ENCODE assay signal across 1 cellular context in genomic region chr6:32894085-32895005, GRCh38.
TF ChIP-seq lines count a peak whose summit lies in the region.

No MANE protein-coding gene starts in this region.

TF ChIP-seq in GM12878, 131 proteins besides CTCF, POLR2A, EP300 and RAD21 (continued from another document and continues in another):
- TF ChIP-seq PRDM15 (CRISPR knock-in tag; IDR thresholded peaks at IDR 0.05) = no peak
- TF ChIP-seq IKZF2 (IDR thresholded peaks at IDR 0.05) = peak; percentile 38 to 52; a peak in 3 of 4 replicates
- 0 out of 2 replicates have a peak, but pooled peaks have one; percentile 32 for TF ChIP-seq NR2F1 (conservative IDR thresholded peaks at IDR 0.05)
- TF ChIP-seq HCFC1 (IDR thresholded peaks at IDR 0.05; ENCODE audit: low read length) = 0 out of 2 replicates have a peak, but pooled peaks have one; percentile 8
- TF ChIP-seq MLLT1 (IDR thresholded peaks at IDR 0.05) = 0 out of 2 replicates have a peak, but pooled peaks have one; percentile 7
- TF ChIP-seq MEF2B (IDR thresholded peaks at IDR 0.05; ENCODE audit: partially characterized antibody, poor library complexity, severe bottlenecking) = peak; percentile 83
- TF ChIP-seq SUZ12 (IDR thresholded peaks at IDR 0.05; ENCODE audit: unreplicated experiment) = no peak
- no peak for TF ChIP-seq MEF2A (IDR thresholded peaks at IDR 0.05; ENCODE audit: insufficient read depth, low read depth, low read length)
- no peak for TF ChIP-seq BCL11A (IDR thresholded peaks at IDR 0.05; ENCODE audit: low read depth, low read length)
- TF ChIP-seq RUNX3 (IDR thresholded peaks at IDR 0.05; ENCODE audit: low read length) = no peak; the same call in 1 of the 2 replicates
- no peak for TF ChIP-seq WRNIP1 (IDR thresholded peaks at IDR 0.05; ENCODE audit: borderline replicate concordance, low read depth, low read length)
- no peak for TF ChIP-seq SMC3 (IDR thresholded peaks at IDR 0.05; ENCODE audit: borderline replicate concordance, low read length)
- TF ChIP-seq CEBPB (IDR thresholded peaks at IDR 0.05; ENCODE audit: borderline replicate concordance in 1 of 2, low read depth in 2 of 2, low read length in 2 of 2) = no peak
- 0 out of 2 replicates have a peak, but pooled peaks have one; percentile 34 for TF ChIP-seq POLR2AphosphoS5 (IDR thresholded peaks at IDR 0.05; ENCODE audit: low read length)
- TF ChIP-seq ZNF622 (IDR thresholded peaks at IDR 0.05) = no peak
- no peak for TF ChIP-seq FOXM1 (IDR thresholded peaks at IDR 0.05; ENCODE audit: low read depth, low read length)
- TF ChIP-seq USF1 (IDR thresholded peaks at IDR 0.05; ENCODE audit: borderline replicate concordance, extremely low read length, insufficient read depth, low read depth, low read length) = no peak
- TF ChIP-seq CBX3 (IDR thresholded peaks at IDR 0.05; ENCODE audit: borderline replicate concordance, low read depth) = no peak
- no peak for TF ChIP-seq IRF4 (IDR thresholded peaks at IDR 0.05; ENCODE audit: low read depth, low read length)
- no peak for TF ChIP-seq HDGF (IDR thresholded peaks at IDR 0.05)
- TF ChIP-seq NR2C1 (IDR thresholded peaks at IDR 0.05) = no peak
- no peak for TF ChIP-seq E4F1 (IDR thresholded peaks at IDR 0.05; ENCODE audit: borderline replicate concordance, partially characterized antibody)
- no peak for TF ChIP-seq CUX1 (IDR thresholded peaks at IDR 0.05; ENCODE audit: insufficient replicate concordance, low read depth, low read length)
- no peak for TF ChIP-seq ASH2L (IDR thresholded peaks at IDR 0.05; ENCODE audit: borderline replicate concordance, low read depth)
- TF ChIP-seq KDM1A (IDR thresholded peaks at IDR 0.05; ENCODE audit: borderline replicate concordance) = no peak
- TF ChIP-seq TBL1XR1 (IDR thresholded peaks at IDR 0.05; ENCODE audit: low read depth, low read length) = no peak
- peak; percentile 54; the same call in 1 of the 2 replicates for TF ChIP-seq E2F4 (IDR thresholded peaks at IDR 0.05; ENCODE audit: low read depth, low read length)
- no peak for TF ChIP-seq ATF2 (IDR thresholded peaks at IDR 0.05; ENCODE audit: low read length)
- TF ChIP-seq RCOR1 (conservative IDR thresholded peaks at IDR 0.05; ENCODE audit: low read depth, low read length) = no peak
- no peak for TF ChIP-seq PAX8 (IDR thresholded peaks at IDR 0.05)
- 0 out of 2 replicates have a peak, but pooled peaks have one; percentile 14 for TF ChIP-seq LARP7 (IDR thresholded peaks at IDR 0.05)
- TF ChIP-seq SREBF1 (IDR thresholded peaks at IDR 0.05; ENCODE audit: low read length) = no peak
- TF ChIP-seq JUND (IDR thresholded peaks at IDR 0.05; ENCODE audit: low read depth, low read length) = no peak
- no peak for TF ChIP-seq MYB (IDR thresholded peaks at IDR 0.05; ENCODE audit: borderline replicate concordance, low read depth, low read length)
- no peak for TF ChIP-seq ZNF687 (IDR thresholded peaks at IDR 0.05)
- no peak for TF ChIP-seq BMI1 (IDR thresholded peaks at IDR 0.05; ENCODE audit: borderline replicate concordance)
